11 cellular contexts compared by ENCODE assay signal in genomic region chr6:37242042-37242428, GRCh38. TPM values are rescaled to one million over a fixed set of nuclear protein-coding genes. Genes with fewer than 3 reads are reported as not detected.
A peak's percentile ranks its signal among the peaks of the same experiment; 100 is the strongest.
DNase-seq lines count a peak whose midpoint lies in the region; ATAC-seq, FAIRE-seq and TF ChIP-seq lines count a peak whose summit lies in the region.
"Had no signal": no experiment of that assay in that cellular context is flagged by ENCODE, and none has a peak within 500 bp of the region (broad histone marks: within the 10 kb centered on the region; RNA-seq: fewer than 3 reads in every experiment).

No MANE protein-coding gene starts in this region.

- H3K27ac ChIP-seq in endothelial cell of umbilical vein (ENCODE audit: insufficient read depth, low read depth, low read length) = peak overlapping the region; percentile 99
- peak overlapping the region; percentile 90 for H3K27ac ChIP-seq in trophoblast cell (ENCODE audit: low read depth, low read length)
- H3K27ac ChIP-seq: KMS-11 had no signal

- CTCF ChIA-PET in endothelial cell of umbilical vein (lab: Charles Lee) = interaction anchor here (0.9 to 1.9 kb wide), 5 partner anchors 11 to 33 kb away, joined by 3 to 8 read pairs (median 4); partner anchors contain the start of genes TBC1D22B and TMEM217

- H3K4me3 ChIP-seq in endothelial cell of umbilical vein (replicated peaks in 1 of 3; ENCODE audit: insufficient read depth in 1 of 3, low read depth in 1 of 3, low read length in 3 of 3) (no peak overlapping the region), trophoblast cell (ENCODE audit: low read depth, low read length) (no peak overlapping the region)

- H3K36me3 ChIP-seq in endothelial cell of umbilical vein (ENCODE audit: control insufficient read depth in 2 of 2, extremely low read depth in 1 of 2, insufficient read depth in 2 of 2, low read length in 2 of 2) = no peaks in the 10 kb centered on the region
- H3K36me3 ChIP-seq in trophoblast cell (ENCODE audit: control insufficient read depth in 1 of 2, insufficient read depth in 2 of 2, low read length in 2 of 2) = no peaks in the 10 kb centered on the region

- peak overlapping the region; percentile 96 for H2BK120ac ChIP-seq in trophoblast cell (ENCODE audit: insufficient read depth, low read length, poor library complexity)

- H3K27ac Mint-ChIP-seq in natural killer cell treated with Interleukin-12 subunit alpha and Interleukin-12 subunit beta and Interleukin-15 and Interleukin-18, amount 100 ng/mL, for 72 hours = peak overlapping the region; percentile 90 to 100
- peak overlapping the region in 1 of 2 donors; percentile 52 for H3K27ac Mint-ChIP-seq in natural killer cell

- TF ChIP-seq CTCF in natural killer cell (IDR thresholded peaks at IDR 0.05) (no peak), endothelial cell of umbilical vein (IDR thresholded peaks at IDR 0.05; ENCODE audit: extremely low read depth in 1 of 2, insufficient read depth in 1 of 2, low read depth in 1 of 2, low read length in 2 of 2) (no peak)

- peak overlapping the region; percentile 93 for H3K18ac ChIP-seq in trophoblast cell (ENCODE audit: low read length)

- H3K27me3 Mint-ChIP-seq in natural killer cell treated with Interleukin-12 subunit alpha and Interleukin-12 subunit beta and Interleukin-15 and Interleukin-18, amount 100 ng/mL, for 72 hours = peaks cover 2 to 5% of the 10 kb centered on the region in 2 donors
- H3K27me3 Mint-ChIP-seq in natural killer cell (ENCODE audit: low read depth in 2 of 2) = peaks cover 5 to 20% of the 10 kb centered on the region in 2 donors

- peak overlapping the region; percentile 96 for H2BK5ac ChIP-seq in trophoblast cell (ENCODE audit: low read depth, low read length, poor library complexity)

- peak overlapping the region; percentile 74 for H4K12ac ChIP-seq in trophoblast cell (ENCODE audit: low read depth, low read length)

- H3K27me3 ChIP-seq in endothelial cell of umbilical vein (ENCODE audit: control insufficient read depth in 2 of 2, insufficient read depth in 2 of 2, low read length in 2 of 2) (no peaks in the 10 kb centered on the region), trophoblast cell (ENCODE audit: insufficient read depth, low read length) (no peaks in the 10 kb centered on the region)

- peak overlapping the region; percentile 92 for H3K14ac ChIP-seq in trophoblast cell (ENCODE audit: low read length)

- intact Hi-C loops in natural killer cell (cut with micrococcal nuclease) = no loop called here
- intact Hi-C loops in endothelial cell of umbilical vein (cut with micrococcal nuclease) = loop anchor here (1.0 to 5.0 kb wide), 2 partner anchors 73 to 800 kb away; partner anchors contain the start of genes KCTD20 and PXT1

- H3K4me1 ChIP-seq in endothelial cell of umbilical vein (ENCODE audit: control insufficient read depth, extremely low read depth, insufficient read depth, low read length) (peaks cover 63% of the 10 kb centered on the region), trophoblast cell (ENCODE audit: control insufficient read depth in 1 of 2, insufficient read depth in 2 of 2, low read length in 2 of 2) (peaks cover 16 to 18% of the 10 kb centered on the region in 2 experiments)

- no peak overlapping the region for H3K23ac ChIP-seq in trophoblast cell (ENCODE audit: low read length)

- H3K79me1 ChIP-seq in trophoblast cell (ENCODE audit: low read length) = peaks cover 18% of the 10 kb centered on the region

- peak overlapping the region; percentile 90 for H2AK5ac ChIP-seq in trophoblast cell (ENCODE audit: low read length)

- H3K4me1 Mint-ChIP-seq in natural killer cell treated with Interleukin-12 subunit alpha and Interleukin-12 subunit beta and Interleukin-15 and Interleukin-18, amount 100 ng/mL, for 72 hours (ENCODE audit: low read depth in 2 of 2) = peaks cover 47 to 51% of the 10 kb centered on the region in 2 donors
- H3K4me1 Mint-ChIP-seq in natural killer cell = peaks cover 12% of the 10 kb centered on the region in 2 donors

- peak overlapping the region; percentile 62 for H3K4me3 Mint-ChIP-seq in natural killer cell treated with Interleukin-12 subunit alpha and Interleukin-12 subunit beta and Interleukin-15 and Interleukin-18, amount 100 ng/mL, for 72 hours
- no peak overlapping the region for H3K4me3 Mint-ChIP-seq in natural killer cell

- H4K8ac ChIP-seq in trophoblast cell (ENCODE audit: low read depth, low read length) = peak overlapping the region; percentile 86

- H3K4ac ChIP-seq in trophoblast cell (ENCODE audit: low read depth, low read length) = peak overlapping the region; percentile 78

- FAIRE-seq in endothelial cell of umbilical vein (lab: Jason Lieb, UNC) = no peak

- H3K4me2 ChIP-seq in endothelial cell of umbilical vein (ENCODE audit: insufficient read depth, low read length) = peak overlapping the region; percentile 65
- H3K4me2 ChIP-seq in trophoblast cell (ENCODE audit: low read length) = no peak overlapping the region
- H3K4me2 ChIP-seq: KMS-11 had no signal

- peak overlapping the region; percentile 99 for H2BK12ac ChIP-seq in trophoblast cell (ENCODE audit: low read length)

- POLR2A ChIA-PET in endothelial cell of umbilical vein (lab: Charles Lee) = interaction anchor here (0.6 to 1.2 kb wide), 2 partner anchors 15 to 72 kb away, joined by 3 to 6 read pairs; partner anchors contain the start of genes PIM1, TBC1D22B and TMEM217

- peaks cover 4% of the 10 kb centered on the region for H3K36me3 Mint-ChIP-seq in natural killer cell treated with Interleukin-12 subunit alpha and Interleukin-12 subunit beta and Interleukin-15 and Interleukin-18, amount 100 ng/mL, for 72 hours
- H3K36me3 Mint-ChIP-seq in natural killer cell = no peaks in the 10 kb centered on the region

- H3K9me3 Mint-ChIP-seq in natural killer cell treated with Interleukin-12 subunit alpha and Interleukin-12 subunit beta and Interleukin-15 and Interleukin-18, amount 100 ng/mL, for 72 hours = no peaks in the 10 kb centered on the region
- H3K9me3 Mint-ChIP-seq in natural killer cell = no peaks in the 10 kb centered on the region

- ATAC-seq in natural killer cell treated with Interleukin-12 subunit alpha and Interleukin-12 subunit beta and Interleukin-15 and Interleukin-18, amount 100 ng/mL, for 72 hours = no peak
- no peak for ATAC-seq in natural killer cell
- ATAC-seq in HG03520 (IDR thresholded peaks at IDR 0.05; ENCODE audit: unreplicated experiment) = no peak

- no CpG with 5 or more reads among the region's 1 CpG for WGBS in trophoblast cell (ENCODE audit: extremely low coverage, insufficient coverage, insufficient read length)

- H3K9me3 ChIP-seq in endothelial cell of umbilical vein (replicated peaks; ENCODE audit: control insufficient read depth, insufficient read depth, low read length) (no peaks in the 10 kb centered on the region), trophoblast cell (ENCODE audit: insufficient read depth, low read depth, low read length) (no peaks in the 10 kb centered on the region)

- BruUV-seq in endothelial cell of umbilical vein (replicated peaks; lab: Mats Ljungman, UMichigan) = TSS peak; percentile 31

- H3K79me2 ChIP-seq in endothelial cell of umbilical vein (ENCODE audit: control insufficient read depth, insufficient read depth, low read length) = no peaks in the 10 kb centered on the region
- H3K79me2 ChIP-seq in trophoblast cell (ENCODE audit: control insufficient read depth, insufficient read depth, low read length, poor library complexity) = peaks cover 3% of the 10 kb centered on the region

- TF ChIP-seq POLR2A in endothelial cell of umbilical vein (IDR thresholded peaks at IDR 0.05; ENCODE audit: low read depth, low read length) = no peak

- dilution Hi-C loops in endothelial cell of umbilical vein (cut with MboI; ENCODE audit: extremely low pct_ligation_motif_present, low sequenced_read_pairs) = no loop called here

- H3K9ac ChIP-seq in endothelial cell of umbilical vein (replicated peaks; ENCODE audit: extremely low read depth, insufficient read depth, low read length) (peak overlapping the region; percentile 79), trophoblast cell (ENCODE audit: low read length) (no peak overlapping the region)
- H3K9ac ChIP-seq: KMS-11 had no signal

- DNase-seq in natural killer cell treated with Interleukin-12 subunit alpha and Interleukin-12 subunit beta and Interleukin-15 and Interleukin-18, amount 100 ng/mL, for 72 hours (ENCODE audit: low spot score) = no peak
- DNase-seq in natural killer cell = no peak
- DNase-seq in endothelial cell of umbilical vein (ENCODE audit: low read depth, low spot score) = no peak
- no peak for DNase-seq in trophoblast cell
- no peak for DNase-seq in NCI-H2029 treated with DMSO at 0.1 percent for 48 hours (lab: John Stamatoyannopoulos, UW)
- DNase-seq in NCI-H1694 treated with DMSO at 0.1 percent for 48 hours (lab: John Stamatoyannopoulos, UW) = no peak
- no peak for DNase-seq in NOMO-1 (lab: John Stamatoyannopoulos, UW; ENCODE audit: unreplicated experiment in 2 of 2)
- DNase-seq: activated T-cell treated with anti-CD3 and anti-CD28 coated beads, Interleukin-2, amount 50 U/mL, for 1 hour; cerebellar nuclear complex had no signal

- H2AFZ ChIP-seq in endothelial cell of umbilical vein (ENCODE audit: low read depth, low read length) = peak overlapping the region; percentile 61
- H2AFZ ChIP-seq in trophoblast cell (ENCODE audit: insufficient read depth, low read length, poor library complexity) = peak overlapping the region; percentile 59

- H4K20me1 ChIP-seq in endothelial cell of umbilical vein (replicated peaks; ENCODE audit: control insufficient read depth, extremely low read depth, insufficient read depth, low read length) = no peaks in the 10 kb centered on the region

- no peaks in the 10 kb centered on the region for H3K9me1 ChIP-seq in endothelial cell of umbilical vein (replicated peaks; ENCODE audit: control insufficient read depth, extremely low read depth, insufficient read depth, low read length)

- peak overlapping the region; percentile 90 for H4K91ac ChIP-seq in trophoblast cell (ENCODE audit: low read depth, low read length)

RNA-seq across cellular contexts. Expression of gene TBC1D22B, which starts 15.5 kb away (rescaled TPM):
- total RNA-seq in natural killer cell treated with Interleukin-12 subunit alpha and Interleukin-12 subunit beta and Interleukin-15 and Interleukin-18, amount 100 ng/mL, for 72 hours = 10 to 100 TPM; 27.3 to 37.8 TPM
- total RNA-seq in natural killer cell = 10 to 100 TPM in 2 of 3 donors, 1 to 10 TPM in 1; 8.0 to 12.1 (median 12.0) TPM
- 12.7 and 13.6 TPM in 2 replicates for total RNA-seq in endothelial cell of umbilical vein
- polyA plus RNA-seq in endothelial cell of umbilical vein = 11.1 and 13.1 TPM in 2 replicates
- 10.5 and 10.7 TPM in 2 replicates for polyA plus RNA-seq in endothelial cell of umbilical vein (2011; cell fraction: cytosol; rRNA removed)
- 18.3 and 20.1 TPM in 2 replicates for polyA plus RNA-seq in endothelial cell of umbilical vein (2011; cell fraction: nucleus; rRNA removed)
- 12.7 and 13.0 TPM in 2 replicates for polyA plus RNA-seq in endothelial cell of umbilical vein (2012)
- 11.9 and 13.1 TPM in 2 replicates for polyA minus RNA-seq in endothelial cell of umbilical vein
- polyA minus RNA-seq in endothelial cell of umbilical vein (2011; cell fraction: cytosol; rRNA and poly(A)+ RNA removed) = 3.8 TPM
- 12.9 and 14.9 TPM in 2 replicates for polyA minus RNA-seq in endothelial cell of umbilical vein (2011; cell fraction: nucleus; rRNA and poly(A)+ RNA removed)
- 8.4 TPM in 2 replicates for polyA plus RNA-seq in trophoblast cell (2013)

RNA-seq across cellular contexts. Expression of gene TMEM217, which starts 15.9 kb away (rescaled TPM):
- total RNA-seq in natural killer cell treated with Interleukin-12 subunit alpha and Interleukin-12 subunit beta and Interleukin-15 and Interleukin-18, amount 100 ng/mL, for 72 hours = 10 to 100 TPM; 23.5 to 23.7 TPM
- total RNA-seq in natural killer cell = 1 to 10 TPM in 1 of 3 donors, under 1 TPM in 2; 0.75 to 2.1 (median 0.75) TPM
- 6.5 and 6.8 TPM in 2 replicates for total RNA-seq in endothelial cell of umbilical vein
- polyA plus RNA-seq in endothelial cell of umbilical vein = 15.8 and 27.5 TPM in 2 replicates
- polyA plus RNA-seq in endothelial cell of umbilical vein (2011; cell fraction: cytosol; rRNA removed) = 9.8 and 12.2 TPM in 2 replicates
- 20.8 and 21.2 TPM in 2 replicates for polyA plus RNA-seq in endothelial cell of umbilical vein (2011; cell fraction: nucleus; rRNA removed)
- polyA plus RNA-seq in endothelial cell of umbilical vein (2012) = 15.0 and 16.8 TPM in 2 replicates
- 23.3 and 25.7 TPM in 2 replicates for polyA minus RNA-seq in endothelial cell of umbilical vein
- not detected for polyA minus RNA-seq in endothelial cell of umbilical vein (2011; cell fraction: cytosol; rRNA and poly(A)+ RNA removed)
- polyA minus RNA-seq in endothelial cell of umbilical vein (2011; cell fraction: nucleus; rRNA and poly(A)+ RNA removed) = 25.1 and 32.5 TPM in 2 replicates
- 1.7 and 2.2 TPM in 2 replicates for polyA plus RNA-seq in trophoblast cell (2013)
